In genomic region chr4:7803992-7804758, GRCh38 we compare ENCODE assay signal across 8 cellular contexts.
A peak's percentile ranks its signal among the peaks of the same experiment; 100 is the strongest.
DNase-seq lines count a peak whose midpoint lies in the region; ATAC-seq, FAIRE-seq and TF ChIP-seq lines count a peak whose summit lies in the region.

No MANE protein-coding gene starts in this region.

- peaks cover 44% of the 10 kb centered on the region for H3K4me1 Mint-ChIP-seq in mesothelial cell of epicardium

- peak; percentile 15 for FAIRE-seq in endometrium (lab: Jason Lieb, UNC)

- no peaks in the 10 kb centered on the region for H3K27me3 Mint-ChIP-seq in mesothelial cell of epicardium (ENCODE audit: low read depth)

- CTCF ChIA-PET in HEK293 (lab: Yijun Ruan, JAX): interaction anchor here (0.6 to 7.5 kb wide), 35 partner anchors 8 to 388 kb away, joined by 3 to 100 read pairs (median 5); partner anchors contain the start of gene AFAP1

- peak; percentile 84 for DNase-seq in DMS53 (lab: John Stamatoyannopoulos, UW)
- peak; percentile 49 for DNase-seq in NCI-H774 (lab: John Stamatoyannopoulos, UW)
- DNase-seq in activated CD8-positive, alpha-beta memory T cell treated with anti-CD3 and anti-CD28 coated beads for 4 hours (ENCODE audit: low read depth in 2 of 2): peak; percentile 59 to 65
- peak; percentile 60 to 82 for DNase-seq in mesothelial cell of epicardium (ENCODE audit: low spot score in 2 of 2, unreplicated experiment in 2 of 2)
- DNase-seq in stimulated activated CD8-positive, alpha-beta memory T cell treated with anti-CD3 and anti-CD28 coated beads, Interleukin-2, amount 100 ng/mL, for 48 hours (ENCODE audit: low read depth in 2 of 2): peak; percentile 74 to 81

- H3K27ac ChIP-seq in HEK293 (ENCODE audit: extremely low read depth, low read depth, low read length): no peak overlapping the region

- TF ChIP-seq CTCF in HEK293 (tag by site-specific recombination; IDR thresholded peaks at IDR 0.05): peak; percentile 43; the same call in 1 of the 2 replicates
- peak; percentile 92 for TF ChIP-seq CTCF in mesothelial cell of epicardium (IDR thresholded peaks at IDR 0.05; ENCODE audit: unreplicated experiment)

- H3K4me3 ChIP-seq in HEK293 (ENCODE audit: low read depth, low read length): no peak overlapping the region

- POLR2A ChIA-PET in HEK293 (lab: Yijun Ruan, JAX): interaction anchor here (0.6 kb wide), 1 partner anchor 1164 kb away, joined by 4 read pairs; no protein-coding TSS in a partner anchor

- peaks cover 0 to 29% of the 10 kb centered on the region in 2 experiments; a peak in 1 of 3 replicates for H3K36me3 ChIP-seq in HEK293 (ENCODE audit: control insufficient read depth in 2 of 2, insufficient read depth in 1 of 2, low read length in 2 of 2)

- ATAC-seq in GM18858 (IDR thresholded peaks at IDR 0.05; ENCODE audit: unreplicated experiment): no peak

- no peaks in the 10 kb centered on the region for H3K4me1 ChIP-seq in HEK293 (ENCODE audit: control insufficient read depth, insufficient read depth, low read length)

- no peak overlapping the region for H3K4me3 Mint-ChIP-seq in mesothelial cell of epicardium

- H3K9me3 Mint-ChIP-seq in mesothelial cell of epicardium: peaks cover 3% of the 10 kb centered on the region

- H3K27ac Mint-ChIP-seq in mesothelial cell of epicardium: peak overlapping the region; percentile 96

- no peaks in the 10 kb centered on the region for H3K9me3 ChIP-seq in HEK293 (ENCODE audit: control insufficient read depth, insufficient read depth, low read depth, low read length)

- peaks cover 40% of the 10 kb centered on the region for H3K36me3 Mint-ChIP-seq in mesothelial cell of epicardium

TF ChIP-seq in HEK293, 187 proteins besides CTCF, POLR2A, EP300 and RAD21:
- TF ChIP-seq ZNF398 (tag by site-specific recombination; IDR thresholded peaks at IDR 0.05): no peak
- TF ChIP-seq ZSCAN30 (tag by site-specific recombination; IDR thresholded peaks at IDR 0.05): peak; percentile 81; the same call in 1 of the 2 replicates
- TF ChIP-seq HOXC10 (CRISPR knock-in tag; IDR thresholded peaks at IDR 0.05): no peak
- TF ChIP-seq PRDM4 (tag by site-specific recombination; IDR thresholded peaks at IDR 0.05): peak; percentile 36; the same call in 1 of the 2 replicates
- peak; percentile 60 for TF ChIP-seq ZNF654 (tag by site-specific recombination; IDR thresholded peaks at IDR 0.05; ENCODE audit: low read depth)
- no peak for TF ChIP-seq IKZF3 (tag by site-specific recombination; IDR thresholded peaks at IDR 0.05)
- TF ChIP-seq ZBTB49 (tag by site-specific recombination; IDR thresholded peaks at IDR 0.05; ENCODE audit: low read depth): no peak
- TF ChIP-seq ZXDB (tag by site-specific recombination; IDR thresholded peaks at IDR 0.05): no peak
- no peak for TF ChIP-seq ZNF148 (tag by site-specific recombination; IDR thresholded peaks at IDR 0.05; ENCODE audit: borderline replicate concordance)
- no peak for TF ChIP-seq ZNF792 (tag by site-specific recombination; IDR thresholded peaks at IDR 0.05)
- TF ChIP-seq ZFP37 (tag by site-specific recombination; IDR thresholded peaks at IDR 0.05): no peak
- TF ChIP-seq ZNF362 (tag by site-specific recombination; IDR thresholded peaks at IDR 0.05): no peak
